Comparison of ENCODE assay signal across 9 cellular contexts in the genomic region with DNA sequence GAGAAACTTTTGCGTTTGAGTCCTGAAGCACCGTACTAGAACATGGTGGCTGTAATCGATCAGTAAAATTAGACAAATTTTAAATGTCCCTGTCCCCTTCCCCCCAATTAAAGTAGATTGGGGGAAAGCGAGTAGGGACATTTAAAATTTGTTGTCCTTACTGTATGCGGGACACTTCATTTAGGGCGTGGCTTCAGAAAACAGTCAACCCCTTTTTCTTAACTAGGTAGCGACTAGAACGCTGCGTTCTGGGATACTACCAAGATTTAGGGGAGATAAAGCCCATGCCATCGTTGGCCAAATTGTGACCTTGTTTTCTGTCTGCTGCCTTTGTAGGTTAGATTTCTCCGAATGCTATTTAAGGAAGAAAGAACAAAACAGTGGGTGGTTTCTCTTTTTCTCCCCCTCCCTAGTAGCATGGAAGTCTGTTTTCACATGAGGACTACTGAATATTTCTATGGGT. TPM values are rescaled to one million over a fixed set of nuclear protein-coding genes. Genes with fewer than 3 reads are reported as not detected.
A peak's percentile ranks its signal among the peaks of the same experiment; 100 is the strongest.
DNase-seq lines count a peak whose midpoint lies in the region; ATAC-seq, FAIRE-seq and TF ChIP-seq lines count a peak whose summit lies in the region.
"Had no signal": no experiment of that assay in that cellular context is flagged by ENCODE, and none has a peak within 500 bp of the region (broad histone marks: within the 10 kb centered on the region; RNA-seq: fewer than 3 reads in every experiment).

No MANE protein-coding gene starts in this region.

- H4K8ac ChIP-seq in IMR-90 (ENCODE audit: low read depth in 2 of 2, low read length in 2 of 2): peak overlapping the region; percentile 27 to 66; a peak in 1 of 4 replicates

- H3K79me1 ChIP-seq in IMR-90 (ENCODE audit: low read depth in 1 of 2, low read length in 2 of 2): peaks cover 7 to 13% of the 10 kb centered on the region in 2 experiments

- peak overlapping the region; percentile 68; the same call in 1 of the 2 replicates for H3K14ac ChIP-seq in IMR-90 (replicated peaks; ENCODE audit: low read depth, low read length)

- no peak for DNase-seq in CD4-positive, alpha-beta memory T cell
- DNase-seq in IMR-90: no peak
- peak; percentile 67 for DNase-seq in adipocyte (ENCODE audit: low read depth)
- no peak for DNase-seq in NCI-H1436 (lab: John Stamatoyannopoulos, UW)
- no peak for DNase-seq in frontal cortex (ENCODE audit: low spot score in 2 of 2)

- no peak for FAIRE-seq in frontal cortex (lab: Jason Lieb, UNC)
- FAIRE-seq: TTC549 had no signal

- H4K5ac ChIP-seq in IMR-90 (ENCODE audit: low read depth, low read length): peak overlapping the region; percentile 22; the same call in 1 of the 2 replicates

- no peak overlapping the region; the same call in 1 of the 2 replicates for H2BK20ac ChIP-seq in IMR-90 (ENCODE audit: low read depth, low read length)

- H3K56ac ChIP-seq in IMR-90 (ENCODE audit: extremely low read depth, insufficient read depth, low read length): peak overlapping the region; percentile 90

- H3K27ac ChIP-seq in CD4-positive, alpha-beta memory T cell (ENCODE audit: low read depth, low read length): peak overlapping the region; percentile 96
- peak overlapping the region; percentile 77 for H3K27ac ChIP-seq in IMR-90 (ENCODE audit: insufficient read depth, low read length)
- H3K27ac ChIP-seq in liver (ENCODE audit: low read depth in 1 of 2, low read length in 2 of 2): peak overlapping the region; percentile 52 to 73

- no peaks in the 10 kb centered on the region for H3K9me3 ChIP-seq in CD4-positive, alpha-beta memory T cell (ENCODE audit: control insufficient read depth in 1 of 2, low read length in 2 of 2)
- H3K9me3 ChIP-seq in IMR-90 (ENCODE audit: control insufficient read depth, insufficient read depth, low read length) (no peaks in the 10 kb centered on the region), adipocyte (ENCODE audit: control insufficient read depth, low read length) (no peaks in the 10 kb centered on the region), liver (ENCODE audit: control insufficient read depth in 4 of 4, low read length in 3 of 4) (no peaks in the 10 kb centered on the region)

- no peak overlapping the region for H2AK9ac ChIP-seq in IMR-90 (replicated peaks; ENCODE audit: low read depth, low read length, poor library complexity)

- peak overlapping the region; percentile 70; the same call in 1 of the 2 replicates for H3K23ac ChIP-seq in IMR-90 (ENCODE audit: low read depth, low read length)

- H3K36me3 Mint-ChIP-seq in CD4-positive, alpha-beta memory T cell: peaks cover 4 to 12% of the 10 kb centered on the region in 2 donors

- H3K4me3 ChIP-seq in CD4-positive, alpha-beta memory T cell (ENCODE audit: low read length in 2 of 2): peak overlapping the region; percentile 59 to 67
- H3K4me3 ChIP-seq in IMR-90 (ENCODE audit: insufficient read depth, low read depth, low read length): peak overlapping the region; percentile 57
- H3K4me3 ChIP-seq in adipocyte (ENCODE audit: low read length): peak overlapping the region; percentile 83
- peak overlapping the region; percentile 58 to 79 (median 69) for H3K4me3 ChIP-seq in liver (ENCODE audit: low read depth in 1 of 3, low read length in 3 of 3)

- peak overlapping the region; percentile 64 to 97 (median 78) for H3K4me3 Mint-ChIP-seq in CD4-positive, alpha-beta memory T cell

- intact Hi-C loops in CD4-positive, alpha-beta memory T cell (cut with micrococcal nuclease): loop anchor here (5.0 to 10.0 kb wide), 2 partner anchors 153 to 925 kb away; partner anchors contain the start of gene SPIN1
- intact Hi-C loops in IMR-90 (cut with micrococcal nuclease): loop anchor here (1.0 to 10.0 kb wide), 7 partner anchors 132 to 1597 kb away; no protein-coding TSS in a partner anchor

- dilution Hi-C loops in IMR-90 (cut with HindIII; ENCODE audit: low sequenced_read_pairs, unreplicated experiment): no loop called here

- no peaks in the 10 kb centered on the region; the same call in 1 of the 2 replicates for H3K9me1 ChIP-seq in IMR-90 (ENCODE audit: insufficient read depth, low read length)

- peaks cover 16 to 45% (median 32%) of the 10 kb centered on the region in 4 donors for H3K4me1 Mint-ChIP-seq in CD4-positive, alpha-beta memory T cell

- no CpG with 5 or more reads among the region's 11 CpGs for WGBS in IMR-90 (ENCODE audit: extremely low coverage in 2 of 2, insufficient read length in 1 of 2), 2 experiments
- WGBS in liver: under 1% methylated on average over 11 of the region's 11 CpGs

- no peaks in the 10 kb centered on the region for H3K36me3 ChIP-seq in CD4-positive, alpha-beta memory T cell (ENCODE audit: insufficient read depth, low read length)
- H3K36me3 ChIP-seq in IMR-90 (ENCODE audit: control insufficient read depth, insufficient read depth, low read length) (peaks cover 2% of the 10 kb centered on the region), adipocyte (ENCODE audit: control insufficient read depth, insufficient read depth, low read length, severe bottlenecking) (peaks cover 6% of the 10 kb centered on the region), liver (ENCODE audit: control insufficient read depth in 4 of 4, insufficient read depth in 3 of 4, low read depth in 1 of 4, low read length in 3 of 4) (no peaks in the 10 kb centered on the region)

- no peak overlapping the region for H2AK5ac ChIP-seq in IMR-90 (ENCODE audit: low read depth, low read length)

- peaks cover 1 to 2% of the 10 kb centered on the region in 2 donors for H3K27me3 Mint-ChIP-seq in CD4-positive, alpha-beta memory T cell

- H3K4ac ChIP-seq in IMR-90 (ENCODE audit: low read depth, low read length): peak overlapping the region; percentile 8; the same call in 1 of the 2 replicates

- CTCF ChIA-PET in CD4-positive, alpha-beta memory T cell (lab: Charles Lee; ENCODE audit: partially characterized antibody): no interaction called here
- CTCF ChIA-PET in IMR-90 (lab: Yijun Ruan, JAX): interaction anchor here (0.6 to 1.0 kb wide), 2 partner anchors 33 to 294 kb away, joined by 3 to 4 read pairs; no protein-coding TSS in a partner anchor

- H3K4me2 ChIP-seq in IMR-90 (ENCODE audit: low read depth, low read length): peak overlapping the region; percentile 100

- H3K9me3 Mint-ChIP-seq in CD4-positive, alpha-beta memory T cell: peaks cover 0 to 3% (median 0%) of the 10 kb centered on the region in 8 donors

- POLR2A ChIA-PET in CD4-positive, alpha-beta memory T cell (lab: Charles Lee; ENCODE audit: partially characterized antibody): no interaction called here
- POLR2A ChIA-PET in IMR-90 (lab: Charles Lee; ENCODE audit: unreplicated experiment): no interaction called here

- peak overlapping the region; percentile 87 for H3K9ac ChIP-seq in IMR-90 (ENCODE audit: low read depth, low read length)
- peak overlapping the region; percentile 82 for H3K9ac ChIP-seq in adipocyte (ENCODE audit: low read length)
- peak overlapping the region; percentile 15 to 64 for H3K9ac ChIP-seq in liver (ENCODE audit: low read depth in 1 of 2, low read length in 2 of 2)

- H2BK120ac ChIP-seq in IMR-90 (ENCODE audit: low read depth, low read length): peak overlapping the region; percentile 17; the same call in 1 of the 2 replicates

- peak overlapping the region; percentile 45; the same call in 2 of the 3 replicates for H2BK15ac ChIP-seq in IMR-90 (ENCODE audit: low read depth, low read length)

- TF ChIP-seq CTCF in IMR-90 (conservative IDR thresholded peaks at IDR 0.05; ENCODE audit: low read depth, low read length): no peak
- no peak for TF ChIP-seq CTCF in liver (IDR thresholded peaks at IDR 0.05; ENCODE audit: low read depth, low read length, missing input control)

- peak; percentile 42; the same call in 1 of the 2 replicates for TF ChIP-seq POLR2A in IMR-90 (IDR thresholded peaks at IDR 0.05; ENCODE audit: low read depth, low read length)

- TF ChIP-seq RAD21 in IMR-90 (IDR thresholded peaks at IDR 0.05; ENCODE audit: low read length) (no peak), liver (IDR thresholded peaks at IDR 0.05) (no peak)

- ATAC-seq in IMR-90 (ENCODE audit: low read depth) (no peak), GM19397 (IDR thresholded peaks at IDR 0.05; ENCODE audit: unreplicated experiment) (no peak), GM18858 (IDR thresholded peaks at IDR 0.05; ENCODE audit: unreplicated experiment) (no peak)

- peak overlapping the region; percentile 86 for H2BK5ac ChIP-seq in IMR-90 (ENCODE audit: low read depth, low read length, poor library complexity, severe bottlenecking)

- peak overlapping the region; percentile 63; the same call in 1 of the 2 replicates for H3K18ac ChIP-seq in IMR-90 (ENCODE audit: low read depth, low read length)

- H3K4me1 ChIP-seq in CD4-positive, alpha-beta memory T cell (ENCODE audit: insufficient read depth, low read length): peaks cover 36% of the 10 kb centered on the region
- H3K4me1 ChIP-seq in IMR-90 (ENCODE audit: control insufficient read depth, insufficient read depth, low read length) (peaks cover 3% of the 10 kb centered on the region), adipocyte (ENCODE audit: control insufficient read depth, insufficient read depth, low read length) (peaks cover 37% of the 10 kb centered on the region), liver (ENCODE audit: control insufficient read depth in 4 of 4, insufficient read depth in 4 of 4, low read length in 3 of 4) (peaks cover 0 to 12% (median 6%) of the 10 kb centered on the region in 4 donors)

- H4K91ac ChIP-seq in IMR-90 (ENCODE audit: insufficient read depth, low read depth, low read length): no peak overlapping the region

- no peaks in the 10 kb centered on the region; the same call in 1 of the 2 replicates for H4K20me1 ChIP-seq in IMR-90 (ENCODE audit: insufficient read depth, low read length)

- in situ Hi-C loops in IMR-90 (cut with MboI; ENCODE audit: low sequenced_read_pairs): no loop called here

- peak overlapping the region in 5 of 7 donors; percentile 48 to 99 (median 59) for H3K27ac Mint-ChIP-seq in CD4-positive, alpha-beta memory T cell

- no peaks in the 10 kb centered on the region for H3K27me3 ChIP-seq in CD4-positive, alpha-beta memory T cell (ENCODE audit: insufficient read depth, low read length)
- no peaks in the 10 kb centered on the region for H3K27me3 ChIP-seq in IMR-90 (ENCODE audit: control insufficient read depth, insufficient read depth, low read length)
- H3K27me3 ChIP-seq in adipocyte (replicated peaks; ENCODE audit: control insufficient read depth, insufficient read depth, low read length): no peaks in the 10 kb centered on the region
- no peaks in the 10 kb centered on the region for H3K27me3 ChIP-seq in liver (ENCODE audit: control insufficient read depth in 4 of 4, insufficient read depth in 4 of 4, low read length in 3 of 4)

- no peak overlapping the region for H2AFZ ChIP-seq in IMR-90 (replicated peaks; ENCODE audit: low read length, poor library complexity)

- BruUV-seq in IMR-90 (replicated peaks; lab: Mats Ljungman, UMichigan): TSS peak; percentile 51

RNA-seq across cellular contexts. Expression of gene CKS2, which starts 1.2 kb away (rescaled TPM):
- 1 to 10 TPM; 6.5 to 8.5 TPM for total RNA-seq in CD4-positive, alpha-beta memory T cell
- polyA plus RNA-seq in CD4-positive, alpha-beta memory T cell: 10 to 100 TPM; 24.3 to 35.4 TPM
- total RNA-seq in IMR-90 (2012; rRNA removed) (192 and 322 TPM in 2 replicates), liver (10 to 100 TPM in 1 of 2 donors, 1 to 10 TPM in 1; 3.1 to 79.7 TPM), frontal cortex (25.7 TPM)
- polyA plus RNA-seq in IMR-90 (2012; rRNA removed) (261 and 325 TPM in 2 replicates), liver (10 to 100 TPM; 17.6 to 17.9 TPM)
- polyA plus RNA-seq in IMR-90 (2012; cell fraction: cytosol; rRNA removed): 28.4 and 79.6 TPM in 2 replicates
- polyA plus RNA-seq in IMR-90 (2012; cell fraction: nucleus; rRNA removed; ENCODE audit: low replicate concordance): 30.5 and 89.8 TPM in 2 replicates

RNA-seq across cellular contexts. Expression of gene SECISBP2, which starts 6.1 kb away (rescaled TPM):
- 100 to 1,000 TPM in 1 of 2 experiments, 10 to 100 TPM in 1; 96.5 to 112 TPM for total RNA-seq in CD4-positive, alpha-beta memory T cell
- polyA plus RNA-seq in CD4-positive, alpha-beta memory T cell: 10 to 100 TPM; 12.5 to 23.3 TPM
- total RNA-seq in IMR-90 (2012; rRNA removed) (18.8 and 19.7 TPM in 2 replicates), liver (10 to 100 TPM; 26.0 to 37.7 TPM), frontal cortex (67.7 TPM)
- polyA plus RNA-seq in IMR-90 (2012; rRNA removed) (14.4 and 16.4 TPM in 2 replicates), liver (10 to 100 TPM; 14.2 to 22.7 TPM)
- polyA plus RNA-seq in IMR-90 (2012; cell fraction: cytosol; rRNA removed): 5.2 and 5.9 TPM in 2 replicates
- 28.0 and 65.2 TPM in 2 replicates for polyA plus RNA-seq in IMR-90 (2012; cell fraction: nucleus; rRNA removed; ENCODE audit: low replicate concordance)
